In genomic region chr7:29987083-29987482, GRCh38 we compare ENCODE assay signal across 12 cellular contexts. TPM values are rescaled to one million over a fixed set of nuclear protein-coding genes. Genes with fewer than 3 reads are reported as not detected.
DNase-seq lines count a peak whose midpoint lies in the region; ATAC-seq and TF ChIP-seq lines count a peak whose summit lies in the region.
"Had no signal": no experiment of that assay in that cellular context is flagged by ENCODE, and none has a peak within 500 bp of the region (broad histone marks: within the 10 kb centered on the region; RNA-seq: fewer than 3 reads in every experiment).

No MANE protein-coding gene starts in this region.

- peak overlapping the region in 5 of 6 donors; percentile 71 to 90 (median 87) for H3K27ac Mint-ChIP-seq in naive B cell

- peak overlapping the region; percentile 3 to 93 (median 62) for H3K4me3 Mint-ChIP-seq in naive B cell

- H3K9me3 ChIP-seq in BE2C = no peaks in the 10 kb centered on the region
- no peaks in the 10 kb centered on the region for H3K9me3 ChIP-seq in HUES48 (ENCODE audit: control insufficient read depth, insufficient read depth, low read length)
- H3K9me3 ChIP-seq: ovary had no signal

- no peak for DNase-seq in BE2C
- peak; percentile 37 for DNase-seq in cerebellar cortex (ENCODE audit: low spot score)
- no peak for DNase-seq in naive B cell
- DNase-seq in activated CD8-positive, alpha-beta memory T cell treated with anti-CD3 and anti-CD28 coated beads for 24 hours = no peak
- DNase-seq: activated CD4-positive, CD25-positive, alpha-beta regulatory T cell treated with anti-CD3 and anti-CD28 coated beads, Interleukin-2, amount 50 U/mL, for 72 hours; COR-L47; NCI-H1930 had no signal

- TF ChIP-seq CTCF in BE2C (IDR thresholded peaks at IDR 0.05; ENCODE audit: low read depth, low read length) = no peak

- H3K27me3 ChIP-seq in BE2C (no peaks in the 10 kb centered on the region), HUES48 (ENCODE audit: control insufficient read depth, insufficient read depth, low read length) (no peaks in the 10 kb centered on the region)
- H3K27me3 ChIP-seq: ovary had no signal

- H3K36me3 ChIP-seq in BE2C (peaks cover 13% of the 10 kb centered on the region), HUES48 (ENCODE audit: control insufficient read depth, insufficient read depth, low read length) (no peaks in the 10 kb centered on the region; the same call in 1 of the 2 replicates)
- H3K36me3 ChIP-seq: ovary had no signal

- peaks cover 8 to 28% (median 13%) of the 10 kb centered on the region in 3 donors for H3K27me3 Mint-ChIP-seq in naive B cell

- ATAC-seq in naive B cell (ENCODE audit: low read depth in 2 of 2) (no peak), GM21360 (IDR thresholded peaks at IDR 0.05; ENCODE audit: unreplicated experiment) (no peak), HG02981 (IDR thresholded peaks at IDR 0.05; ENCODE audit: unreplicated experiment) (no peak), HG03520 (IDR thresholded peaks at IDR 0.05; ENCODE audit: unreplicated experiment) (no peak)

- peak overlapping the region; percentile 93 for H3K27ac ChIP-seq in HUES48 (ENCODE audit: low read depth, low read length)
- H3K27ac ChIP-seq: ovary had no signal

- H3K9me3 Mint-ChIP-seq in naive B cell = peaks cover 0 to 5% (median 1%) of the 10 kb centered on the region in 7 donors

- H3K4me3 ChIP-seq in BE2C (ENCODE audit: low read depth, low read length) = peak overlapping the region; percentile 81
- peak overlapping the region; percentile 97; the same call in 1 of the 2 replicates for H3K4me3 ChIP-seq in HUES48 (ENCODE audit: low read depth, low read length)
- H3K4me3 ChIP-seq: ovary had no signal

- H3K36me3 Mint-ChIP-seq in naive B cell = peaks cover 0 to 4% of the 10 kb centered on the region in 2 donors

- no peak overlapping the region for H3K9ac ChIP-seq in HUES48 (ENCODE audit: low read depth, low read length)

- peaks cover 21 to 36% (median 33%) of the 10 kb centered on the region in 3 donors for H3K4me1 Mint-ChIP-seq in naive B cell

- H3K4me1 ChIP-seq in BE2C (no peaks in the 10 kb centered on the region), HUES48 (ENCODE audit: control insufficient read depth, insufficient read depth, low read length) (peaks cover 11% of the 10 kb centered on the region)

RNA-seq across cellular contexts. Expression of gene SCRN1, which starts 2.5 kb away (rescaled TPM):
- 90.4 TPM for polyA plus RNA-seq in BE2C (2012; ENCODE audit: insufficient read depth, insufficient read length, low read depth)
- 10 to 100 TPM in 4 of 6 donors, 1 to 10 TPM in 2; 4.0 to 18.8 (median 14.4) TPM for polyA plus RNA-seq in naive B cell (ENCODE audit: low read depth in 6 of 6)

RNA-seq across cellular contexts. Expression of gene FKBP14, which starts 39.4 kb away (rescaled TPM):
- 8.8 TPM for polyA plus RNA-seq in BE2C (2012; ENCODE audit: insufficient read depth, insufficient read length, low read depth)
- polyA plus RNA-seq in naive B cell (ENCODE audit: low read depth in 6 of 6) = 1 to 10 TPM; 1.5 to 3.3 (median 2.4) TPM

RNA-seq across cellular contexts. Expression of gene PLEKHA8, which starts 41.1 kb away (rescaled TPM):
- 3.6 TPM for polyA plus RNA-seq in BE2C (2012; ENCODE audit: insufficient read depth, insufficient read length, low read depth)
- 1 to 10 TPM; 1.1 to 4.1 (median 3.1) TPM for polyA plus RNA-seq in naive B cell (ENCODE audit: low read depth in 6 of 6)
